20 cellular contexts compared by ENCODE assay signal in the genomic region with DNA sequence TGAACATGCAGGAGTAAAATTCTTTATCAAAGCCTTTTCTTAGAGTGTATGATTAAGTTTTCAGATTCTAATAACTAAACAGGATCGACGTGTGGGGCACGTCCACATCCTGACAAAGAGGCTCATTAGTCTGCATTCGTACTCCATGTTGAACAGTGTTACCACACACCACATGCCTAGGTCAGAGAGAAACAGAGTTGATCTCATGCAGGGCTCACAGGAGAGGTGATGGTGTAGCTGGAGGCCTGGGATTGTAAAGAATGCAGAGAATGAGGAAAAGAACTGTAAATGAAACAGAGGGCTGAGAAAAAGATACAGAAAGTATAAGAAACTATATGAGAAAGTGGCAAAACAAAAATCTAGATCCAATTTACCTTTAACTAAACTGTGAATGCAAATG.
DNase-seq lines count a peak whose midpoint lies in the region; ATAC-seq and TF ChIP-seq lines count a peak whose summit lies in the region.
"Had no signal": no experiment of that assay in that cellular context is flagged by ENCODE, and none has a peak within 500 bp of the region (broad histone marks: within the 10 kb centered on the region; RNA-seq: fewer than 3 reads in every experiment).

No MANE protein-coding gene starts in this region.

- CTCF ChIA-PET in activated naive CD4-positive, alpha-beta T cell treated with anti-CD3 and anti-CD28 coated beads, Interleukin-2, amount 10 ng/mL, durations not matched to agents 7 days and 5 days (lab: Charles Lee) = no interaction called here

- peaks cover 7% of the 10 kb centered on the region for H3K4me1 Mint-ChIP-seq in activated naive CD4-positive, alpha-beta T cell treated with anti-CD3 and anti-CD28 coated beads, Interleukin-2, amount 10 ng/mL, durations not matched to agents 7 days and 5 days

- no peaks in the 10 kb centered on the region for H3K36me3 Mint-ChIP-seq in activated naive CD4-positive, alpha-beta T cell treated with anti-CD3 and anti-CD28 coated beads, Interleukin-2, amount 10 ng/mL, durations not matched to agents 7 days and 5 days

- WGBS in body of pancreas, 2 donors = 53 to 55% methylated on average over 4 of the region's 4 CpGs

- H3K4me3 ChIP-seq in body of pancreas = no peak overlapping the region
- H3K4me3 ChIP-seq: GM23248, PC-9 had no signal

- ATAC-seq in body of pancreas = peak; percentile 80
- ATAC-seq: HCT116, Right ventricle myocardium inferior had no signal

- H3K4me1 ChIP-seq in body of pancreas = no peaks in the 10 kb centered on the region

- H3K27me3 ChIP-seq in body of pancreas = no peaks in the 10 kb centered on the region

- H3K27ac Mint-ChIP-seq in activated naive CD4-positive, alpha-beta T cell treated with anti-CD3 and anti-CD28 coated beads, Interleukin-2, amount 10 ng/mL, durations not matched to agents 7 days and 5 days = no peak overlapping the region

- no peak overlapping the region for H3K4me3 Mint-ChIP-seq in activated naive CD4-positive, alpha-beta T cell treated with anti-CD3 and anti-CD28 coated beads, Interleukin-2, amount 10 ng/mL, durations not matched to agents 7 days and 5 days

- no peaks in the 10 kb centered on the region for H3K9me3 Mint-ChIP-seq in activated naive CD4-positive, alpha-beta T cell treated with anti-CD3 and anti-CD28 coated beads, Interleukin-2, amount 10 ng/mL, durations not matched to agents 7 days and 5 days

- H3K9me3 ChIP-seq in body of pancreas = no peaks in the 10 kb centered on the region

- no peak for TF ChIP-seq POLR2A in body of pancreas (IDR thresholded peaks at IDR 0.05)

- no peaks in the 10 kb centered on the region for H3K36me3 ChIP-seq in body of pancreas (replicated peaks in 1 of 2; ENCODE audit: insufficient read depth in 1 of 2, low read depth in 2 of 2)

- TF ChIP-seq CTCF in body of pancreas (IDR thresholded peaks at IDR 0.05) = no peak

- no peaks in the 10 kb centered on the region for H3K27me3 Mint-ChIP-seq in activated naive CD4-positive, alpha-beta T cell treated with anti-CD3 and anti-CD28 coated beads, Interleukin-2, amount 10 ng/mL, durations not matched to agents 7 days and 5 days

- DNase-seq in ELF-1 (ENCODE audit: low read depth, low spot score) = peak; percentile 7
- DNase-seq in body of pancreas = no peak
- DNase-seq in kidney tubule cell (ENCODE audit: low spot score) = peak; percentile 6
- peak; percentile 50 for DNase-seq in retina
- DNase-seq in NCI-H187 (lab: John Stamatoyannopoulos, UW) = no peak
- no peak for DNase-seq in HCEC 1CT
- no peak for DNase-seq in activated naive CD4-positive, alpha-beta T cell treated with anti-CD3 and anti-CD28 coated beads, Interleukin-2, amount 10 ng/mL, durations not matched to agents 7 days and 5 days
- DNase-seq: GM23248; Karpas-422; NCI-H1092 treated with DMSO at 0.1 percent for 48 hours; NCI-H146; NCI-H2029; NCI-H446; NCI-H524 treated with DMSO at 0.1 percent for 48 hours; NCI-H82; NK-92 treated with Interleukin-12 subunit alpha and Interleukin-12 subunit beta, amount 100 ng/mL, for 24 hours; PC-9 had no signal

- intact Hi-C loops in body of pancreas (cut with DNase I) = no loop called here

- H3K27ac ChIP-seq in body of pancreas = no peak overlapping the region
- H3K27ac ChIP-seq: GM23248, HL-60, PC-9 had no signal

Comparison
In these comparisons a context has a peak if more than half of its experiments do, and no peak if none do; other contexts are left out.
1. DNase-seq: peak in ELF-1 (single experiment), kidney tubule cell (single experiment) and retina (single experiment); none in body of pancreas (0 of 4), NCI-H187 (0 of 2), HCEC 1CT (single experiment) and activated naive CD4-positive, alpha-beta T cell treated with anti-CD3 and anti-CD28 coated beads, Interleukin-2, amount 10 ng/mL, durations not matched to agents 7 days and 5 days (single experiment).